ENCODE assay signal across 1 cellular context in genomic region chr7:5708271-5708670, GRCh38.
TF ChIP-seq lines count a peak whose summit lies in the region.

No MANE protein-coding gene starts in this region.

TF ChIP-seq in GM12878, 131 proteins besides CTCF, POLR2A, EP300 and RAD21:
- TF ChIP-seq ZNF592 (IDR thresholded peaks at IDR 0.05) (no peak), NFIC (IDR thresholded peaks at IDR 0.05; ENCODE audit: low read depth, low read length) (no peak), FOXK2 (IDR thresholded peaks at IDR 0.05) (no peak), USF2 (IDR thresholded peaks at IDR 0.05; ENCODE audit: borderline replicate concordance, low read depth, low read length) (no peak), STAT1 (conservative IDR thresholded peaks at IDR 0.05) (no peak), GATAD2B (conservative IDR thresholded peaks at IDR 0.05; ENCODE audit: low read depth) (no peak), POU2F2 (IDR thresholded peaks at IDR 0.05; ENCODE audit: borderline replicate concordance, low read depth, low read length) (no peak), BMI1 (IDR thresholded peaks at IDR 0.05; ENCODE audit: borderline replicate concordance) (no peak), PRDM15 (CRISPR knock-in tag; IDR thresholded peaks at IDR 0.05) (no peak), ZSCAN29 (IDR thresholded peaks at IDR 0.05) (no peak), USF1 (IDR thresholded peaks at IDR 0.05; ENCODE audit: borderline replicate concordance, extremely low read length, insufficient read depth, low read depth, low read length) (no peak)
TF ChIP-seq in GM12878: peak in this region for 0.
